28 cellular contexts compared by ENCODE assay signal in the genomic region with DNA sequence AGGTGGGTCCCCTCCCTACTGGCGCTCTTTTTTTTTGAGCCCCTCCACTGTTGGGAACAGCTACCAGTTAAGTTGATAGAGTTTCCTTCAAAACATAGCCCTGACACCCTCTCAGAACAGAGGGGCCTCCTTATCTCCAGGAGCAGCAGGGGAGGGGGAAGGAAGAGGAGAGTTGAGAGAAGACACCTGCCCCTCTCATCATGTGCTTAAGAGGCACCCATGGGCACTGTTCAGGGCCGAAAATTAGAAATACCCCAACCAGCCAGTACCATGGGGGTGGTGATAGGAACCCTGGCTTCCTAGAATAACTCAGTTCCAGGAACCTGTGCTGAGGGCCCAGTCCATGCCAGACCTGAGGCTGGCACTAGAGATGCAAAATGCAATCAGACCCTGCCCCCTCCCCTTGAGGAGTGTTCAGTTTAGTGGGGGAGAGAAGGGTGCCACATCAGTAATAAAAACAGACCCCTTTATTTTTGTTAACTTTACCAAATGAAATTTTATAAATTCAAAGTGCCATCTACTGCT. TPM values are rescaled to one million over a fixed set of nuclear protein-coding genes. Genes with fewer than 3 reads are reported as not detected.
A peak's percentile ranks its signal among the peaks of the same experiment; 100 is the strongest.
DNase-seq lines count a peak whose midpoint lies in the region; ATAC-seq and TF ChIP-seq lines count a peak whose summit lies in the region.
"Had no signal": no experiment of that assay in that cellular context is flagged by ENCODE, and none has a peak within 500 bp of the region (broad histone marks: within the 10 kb centered on the region; RNA-seq: fewer than 3 reads in every experiment).

No MANE protein-coding gene starts in this region.

- no peaks in the 10 kb centered on the region for H3K27me3 ChIP-seq in heart left ventricle
- no peaks in the 10 kb centered on the region for H3K27me3 ChIP-seq in right atrium auricular region
- H3K27me3 ChIP-seq: BE2C, brain microvascular endothelial cell, Peyer's patch, vagina had no signal

- CTCF ChIA-PET in T-cell (lab: Charles Lee), result interaction anchor here (0.9 to 6.8 kb wide), 3 partner anchors 90 to 147 kb away, joined by 3 to 64 read pairs (median 5); no protein-coding TSS in a partner anchor

- H3K36me3 ChIP-seq in heart left ventricle (no peaks in the 10 kb centered on the region), right atrium auricular region (no peaks in the 10 kb centered on the region)
- H3K36me3 ChIP-seq: BE2C, brain microvascular endothelial cell, Peyer's patch, vagina had no signal

- H3K4me1 ChIP-seq in heart left ventricle, result peaks cover 0 to 28% (median 7%) of the 10 kb centered on the region in 12 donors
- H3K4me1 ChIP-seq in right atrium auricular region, result peaks cover 0 to 5% of the 10 kb centered on the region in 2 donors
- H3K4me1 ChIP-seq: Peyer's patch had no signal

- DNase-seq in heart left ventricle (peak in 1 of 5 donors; percentile 16), right atrium auricular region (ENCODE audit: low spot score) (no peak), OCI-M1 (lab: John Stamatoyannopoulos, UW) (peak; percentile 98), erythroblast (lab: John Stamatoyannopoulos, UW) (peak; percentile 94 to 97), type B pancreatic cell (ENCODE audit: extremely low spot score, unreplicated experiment) (no peak), DMS153 treated with DMSO at 0.1 percent for 48 hours (lab: John Stamatoyannopoulos, UW; ENCODE audit: unreplicated experiment) (no peak), DMS 273 treated with DMSO at 0.1 percent for 48 hours (lab: John Stamatoyannopoulos, UW) (no peak), T-cell (no peak)
- DNase-seq: ACHN; activated B cell treated with CpG ODN at 0.5 μM for 24 hours; activated CD4-positive, alpha-beta T cell treated with anti-CD3 and anti-CD28 coated beads, Interleukin-2, amount 50 U/mL, for 4 hours; amygdala; BE2C; brain microvascular endothelial cell; HCEC 1CT; mesenchymal stem cell; NCI-H146; Peyer's patch; posterior cingulate gyrus; right cardiac atrium; stimulated activated CD4-positive, alpha-beta T cell treated with anti-CD3 and anti-CD28 coated beads, Interleukin-2, amount 100 ng/mL, for 24 hours; stimulated activated naive CD8-positive, alpha-beta T cell treated with anti-CD3 and anti-CD28 coated beads, Interleukin-15, amount 100 ng/mL, for 72 hours; SW 1271; T1000 had no signal

- H3K36me3 Mint-ChIP-seq in type B pancreatic cell (no peaks in the 10 kb centered on the region), T-cell (no peaks in the 10 kb centered on the region)
- H3K36me3 Mint-ChIP-seq: activated naive CD4-positive, alpha-beta T cell treated with anti-CD3 and anti-CD28 coated beads, Interleukin-2, amount 50 U/mL, for 72 hours had no signal

- H3K27me3 Mint-ChIP-seq in type B pancreatic cell, result peaks cover 4% of the 10 kb centered on the region
- peaks cover 0 to 10% of the 10 kb centered on the region in 2 donors for H3K27me3 Mint-ChIP-seq in T-cell

- H3K4me3 ChIP-seq in heart left ventricle, result no peak overlapping the region
- H3K4me3 ChIP-seq in right atrium auricular region, result no peak overlapping the region
- H3K4me3 ChIP-seq: Peyer's patch, vagina had no signal

- H3K4me3 Mint-ChIP-seq in type B pancreatic cell (no peak overlapping the region), T-cell (no peak overlapping the region)
- H3K4me3 Mint-ChIP-seq: activated B cell treated with CpG ODN at 0.5 μM for 24 hours; stimulated activated naive CD8-positive, alpha-beta T cell treated with anti-CD3 and anti-CD28 coated beads, Interleukin-15, amount 100 ng/mL, for 72 hours had no signal

- POLR2A ChIA-PET in T-cell (lab: Charles Lee), result no interaction called here

- H3K27ac Mint-ChIP-seq in type B pancreatic cell, result peak overlapping the region; percentile 75
- H3K27ac Mint-ChIP-seq in T-cell, result no peak overlapping the region
- H3K27ac Mint-ChIP-seq: activated B cell treated with CpG ODN at 0.5 μM for 24 hours; activated naive CD4-positive, alpha-beta T cell treated with anti-CD3 and anti-CD28 coated beads, Interleukin-2, amount 50 U/mL, for 72 hours; activated T-helper 2 cell treated with anti-CD3 and anti-CD28 coated beads, Interferon-gamma antibody, Interleukin-2, Interleukin-4, amounts not matched to agents 10 μg/mL and 5 μg/mL and 100 μg/mL, durations not matched to agents 14 hours and 24 hours and 36 hours; stimulated activated naive CD8-positive, alpha-beta T cell treated with anti-CD3 and anti-CD28 coated beads, Interleukin-15, amount 100 ng/mL, for 72 hours had no signal

- 49 to 59% (median 54%) methylated on average over 2 of the region's 2 CpGs for WGBS in heart left ventricle, 4 donors

- peak; percentile 5 to 43 (median 33) for ATAC-seq in heart left ventricle
- ATAC-seq in T-cell (replicated peaks in 1 of 4), result no peak
- ATAC-seq: activated naive CD4-positive, alpha-beta T cell treated with anti-CD3 and anti-CD28 coated beads, Interleukin-2, amount 50 U/mL, for 72 hours; left lobe of liver; stimulated activated naive CD8-positive, alpha-beta T cell treated with anti-CD3 and anti-CD28 coated beads, Interleukin-15, amount 100 ng/mL, for 72 hours had no signal

- TF ChIP-seq POLR2A in heart left ventricle (IDR thresholded peaks at IDR 0.05) (no peak), erythroblast (IDR thresholded peaks at IDR 0.05; ENCODE audit: low read length) (peak; percentile 57)

- intact Hi-C loops in heart left ventricle (cut with DNase I), result loop anchor here in 2 of 10 donors (10.0 kb wide), 1 partner anchor 250 kb away; no protein-coding TSS in a partner anchor

- H3K27ac ChIP-seq in heart left ventricle, result peak overlapping the region in 1 of 12 donors; percentile 40
- H3K27ac ChIP-seq in right atrium auricular region, result no peak overlapping the region
- H3K27ac ChIP-seq: brain microvascular endothelial cell, vagina had no signal

- TF ChIP-seq CTCF in heart left ventricle (IDR thresholded peaks at IDR 0.05), result no peak
- TF ChIP-seq CTCF in right atrium auricular region (IDR thresholded peaks at IDR 0.05), result no peak
- no peak for TF ChIP-seq CTCF in type B pancreatic cell (conservative IDR thresholded peaks at IDR 0.05)

- H3K4me1 Mint-ChIP-seq in type B pancreatic cell (ENCODE audit: unreplicated experiment) (peaks cover 35% of the 10 kb centered on the region), T-cell (peaks cover 34 to 60% (median 37%) of the 10 kb centered on the region in 3 donors)

- H3K9me3 Mint-ChIP-seq in type B pancreatic cell (no peaks in the 10 kb centered on the region), T-cell (no peaks in the 10 kb centered on the region)
- H3K9me3 Mint-ChIP-seq: activated B cell treated with CpG ODN at 0.5 μM for 24 hours; activated naive CD4-positive, alpha-beta T cell treated with anti-CD3 and anti-CD28 coated beads, Interleukin-2, amount 50 U/mL, for 72 hours; activated T-helper 2 cell treated with anti-CD3 and anti-CD28 coated beads, Interferon-gamma antibody, Interleukin-2, Interleukin-4, amounts not matched to agents 10 μg/mL and 5 μg/mL and 100 μg/mL, durations not matched to agents 14 hours and 24 hours and 36 hours; stimulated activated naive CD8-positive, alpha-beta T cell treated with anti-CD3 and anti-CD28 coated beads, Interleukin-15, amount 100 ng/mL, for 72 hours had no signal

- H3K9me3 ChIP-seq in heart left ventricle (no peaks in the 10 kb centered on the region), right atrium auricular region (no peaks in the 10 kb centered on the region)
- H3K9me3 ChIP-seq: BE2C, Peyer's patch, vagina had no signal

RNA-seq across cellular contexts. Expression of gene GDPD5, which starts 9.4 kb away (rescaled TPM):
- total RNA-seq in heart left ventricle, result 10 to 100 TPM in 2 of 9 donors, 1 to 10 TPM in 7; 2.0 to 12.5 (median 5.1) TPM
- 1 to 10 TPM; 4.0 to 4.8 TPM for polyA plus RNA-seq in heart left ventricle
- 1 to 10 TPM; 3.5 to 6.1 TPM for total RNA-seq in right atrium auricular region
- total RNA-seq in type B pancreatic cell (ENCODE audit: low replicate concordance), result 7.5 and 11.3 TPM in 2 replicates
- total RNA-seq in T-cell, result 10 to 100 TPM; 31.4 to 81.3 (median 70.9) TPM

RNA-seq across cellular contexts. Expression of gene SERPINH1, which starts 27.0 kb away (rescaled TPM):
- 100 to 1,000 TPM in 3 of 9 donors, 10 to 100 TPM in 6; 35.7 to 211 (median 71.8) TPM for total RNA-seq in heart left ventricle
- 100 to 1,000 TPM in 1 of 2 donors, 10 to 100 TPM in 1; 32.5 to 190 TPM for polyA plus RNA-seq in heart left ventricle
- 100 to 1,000 TPM; 114 to 195 TPM for total RNA-seq in right atrium auricular region
- total RNA-seq in type B pancreatic cell (ENCODE audit: low replicate concordance), result 151 and 229 TPM in 2 replicates
- total RNA-seq in T-cell, result 10 to 100 TPM in 3 of 5 donors, 1 to 10 TPM in 2; 5.2 to 16.4 (median 13.9) TPM

Comparison
In these comparisons a context has a peak if more than half of its experiments do, and no peak if none do; other contexts are left out.
1. ATAC-seq: peak in heart left ventricle (4 of 4); none in T-cell (0 of 4).
2. DNase-seq: peak in OCI-M1 (single experiment) and erythroblast (2 of 2); none in right atrium auricular region (single experiment), type B pancreatic cell (single experiment), DMS153 treated with DMSO at 0.1 percent for 48 hours (single experiment), DMS 273 treated with DMSO at 0.1 percent for 48 hours (single experiment) and T-cell (0 of 34).